ENCODE assay signal across 13 cellular contexts in genomic region chr3:122414391-122414790, GRCh38. TPM values are rescaled to one million over a fixed set of nuclear protein-coding genes. Genes with fewer than 3 reads are reported as not detected.
DNase-seq lines count a peak whose midpoint lies in the region; ATAC-seq, FAIRE-seq and TF ChIP-seq lines count a peak whose summit lies in the region.
"Had no signal": no experiment of that assay in that cellular context is flagged by ENCODE, and none has a peak within 500 bp of the region (broad histone marks: within the 10 kb centered on the region; RNA-seq: fewer than 3 reads in every experiment).

No MANE protein-coding gene starts in this region.

- WGBS in GM12878 (ENCODE audit: insufficient coverage, insufficient replicate concordance, low lambda C conversion rate, missing lambda C conversion rate): 96% methylated on average over 3 of the region's 3 CpGs

- H3K4me1 Mint-ChIP-seq in natural killer cell treated with Interleukin-12 subunit alpha and Interleukin-12 subunit beta and Interleukin-15 and Interleukin-18, amount 100 ng/mL, for 72 hours (ENCODE audit: low read depth in 2 of 2): peaks cover 30 to 34% of the 10 kb centered on the region in 2 donors

- ATAC-seq in DND-41 (ENCODE audit: insufficient read depth, low read depth) (no peak), GM12878 (no peak), HG03457 (IDR thresholded peaks at IDR 0.05; ENCODE audit: unreplicated experiment) (no peak)
- no peak for ATAC-seq in natural killer cell treated with Interleukin-12 subunit alpha and Interleukin-12 subunit beta and Interleukin-15 and Interleukin-18, amount 100 ng/mL, for 72 hours
- ATAC-seq in activated CD4-positive, CD25-positive, alpha-beta regulatory T cell treated with anti-CD3 and anti-CD28 coated beads, Interleukin-2, amount 50 U/mL, for 24 hours: no peak
- ATAC-seq: left cardiac atrium had no signal

- no peak for TF ChIP-seq POLR2A in GM12878 (IDR thresholded peaks at IDR 0.05; ENCODE audit: low read depth, low read length)

- RAD21 ChIA-PET in GM12878 (lab: Charles Lee; ENCODE audit: unreplicated experiment): interaction anchor here (3.7 kb wide), 1 partner anchor 29 kb away, joined by 20 read pairs; the partner anchor contains the start of gene FAM162A

- H3K9ac ChIP-seq in DND-41 (ENCODE audit: low read depth, low read length) (no peak overlapping the region), Loucy (ENCODE audit: low read depth, low read length, poor library complexity, severe bottlenecking) (peak overlapping the region; percentile 89), GM12878 (ENCODE audit: control insufficient read depth, insufficient read depth, low read length) (peak overlapping the region; percentile 75; the same call in 1 of the 2 replicates)

- H3F3A ChIP-seq in Loucy (ENCODE audit: low read depth): no peaks in the 10 kb centered on the region; the same call in 1 of the 2 replicates

- H3K27me3 ChIP-seq in DND-41 (ENCODE audit: insufficient read depth, low read length, poor library complexity): no peaks in the 10 kb centered on the region
- H3K27me3 ChIP-seq in Loucy (ENCODE audit: insufficient read depth, low read length, poor library complexity, severe bottlenecking): no peaks in the 10 kb centered on the region
- no peaks in the 10 kb centered on the region for H3K27me3 ChIP-seq in GM12878 (replicated peaks in 1 of 2; ENCODE audit: control insufficient read depth in 2 of 2, insufficient read depth in 2 of 2, low read length in 1 of 2)
- H3K27me3 ChIP-seq: ovary had no signal

- H3K4me2 ChIP-seq in DND-41 (ENCODE audit: insufficient read depth, low read length) (peak overlapping the region; percentile 89; the same call in 1 of the 2 replicates), Loucy (ENCODE audit: low read depth, low read length, poor library complexity, severe bottlenecking) (peak overlapping the region; percentile 83), GM12878 (ENCODE audit: control insufficient read depth, insufficient read depth) (peak overlapping the region; percentile 96)

- H3K27me3 Mint-ChIP-seq in natural killer cell treated with Interleukin-12 subunit alpha and Interleukin-12 subunit beta and Interleukin-15 and Interleukin-18, amount 100 ng/mL, for 72 hours: no peaks in the 10 kb centered on the region

- peak overlapping the region; percentile 94 for H3K4me3 Mint-ChIP-seq in natural killer cell treated with Interleukin-12 subunit alpha and Interleukin-12 subunit beta and Interleukin-15 and Interleukin-18, amount 100 ng/mL, for 72 hours

- H3K79me2 ChIP-seq in DND-41 (ENCODE audit: insufficient read depth, low read length): peaks cover 54% of the 10 kb centered on the region
- peaks cover 28% of the 10 kb centered on the region for H3K79me2 ChIP-seq in Loucy (ENCODE audit: insufficient read depth, low read length)
- peaks cover 32% of the 10 kb centered on the region for H3K79me2 ChIP-seq in GM12878 (ENCODE audit: control insufficient read depth, insufficient read depth, low read length)

- 0 out of 4 replicates have a peak overlapping the region, but pooled peaks of 1 of the 2 experiments have one; percentile 70 for H3K4me3 ChIP-seq in DND-41 (ENCODE audit: low read depth in 1 of 2, low read length in 2 of 2)
- peak overlapping the region; percentile 85 for H3K4me3 ChIP-seq in Loucy (ENCODE audit: low read length, poor library complexity, severe bottlenecking)
- peak overlapping the region; percentile 77 for H3K4me3 ChIP-seq in GM12878

- H3K9me3 Mint-ChIP-seq in natural killer cell treated with Interleukin-12 subunit alpha and Interleukin-12 subunit beta and Interleukin-15 and Interleukin-18, amount 100 ng/mL, for 72 hours: no peaks in the 10 kb centered on the region

- no peaks in the 10 kb centered on the region for H3K9me3 ChIP-seq in DND-41 (ENCODE audit: insufficient read depth, low read length, severe bottlenecking)
- H3K9me3 ChIP-seq in Loucy (ENCODE audit: insufficient read depth, low read depth, low read length): no peaks in the 10 kb centered on the region
- H3K9me3 ChIP-seq in GM12878 (replicated peaks; ENCODE audit: control insufficient read depth, insufficient read depth, low read length): no peaks in the 10 kb centered on the region
- H3K9me3 ChIP-seq: ovary had no signal

- TF ChIP-seq RAD21 in GM12878 (IDR thresholded peaks at IDR 0.05; ENCODE audit: insufficient read depth, low read depth, low read length): no peak

- H3K36me3 ChIP-seq in DND-41 (ENCODE audit: insufficient read depth, low read length) (peaks cover 35% of the 10 kb centered on the region), Loucy (ENCODE audit: insufficient read depth, low read length) (peaks cover 32% of the 10 kb centered on the region; the same call in 1 of the 2 replicates), GM12878 (ENCODE audit: control insufficient read depth in 2 of 2, insufficient read depth in 2 of 2, low read length in 1 of 2) (peaks cover under 1 to 5% of the 10 kb centered on the region in 2 experiments)
- H3K36me3 ChIP-seq: ovary had no signal

- intact Hi-C loops in GM12878 (cut with micrococcal nuclease; ENCODE audit: unreplicated experiment): no loop called here

- CTCF ChIA-PET in GM12878 (lab: Yijun Ruan, JAX): interaction anchor here (2.4 to 2.7 kb wide), 2 partner anchors 17 to 30 kb away, joined by 9 to 10 read pairs; partner anchors contain the start of gene FAM162A

- POLR2A ChIA-PET in GM12878 (lab: Charles Lee): interaction anchor here (0.8 to 2.7 kb wide), 2 partner anchors 21 to 868 kb away, joined by 3 to 11 read pairs; partner anchors contain the start of gene POLQ

- no peak for TF ChIP-seq EP300 in GM12878 (IDR thresholded peaks at IDR 0.05; ENCODE audit: borderline replicate concordance in 1 of 2, control insufficient read depth in 1 of 2, low read depth in 2 of 2, low read length in 2 of 2)

- H3K36me3 Mint-ChIP-seq in natural killer cell treated with Interleukin-12 subunit alpha and Interleukin-12 subunit beta and Interleukin-15 and Interleukin-18, amount 100 ng/mL, for 72 hours: peaks cover 9% of the 10 kb centered on the region

- H3K4me1 ChIP-seq in DND-41 (ENCODE audit: insufficient read depth, low read length) (peaks cover 42% of the 10 kb centered on the region), Loucy (ENCODE audit: insufficient read depth, low read length, poor library complexity, severe bottlenecking) (peaks cover 23% of the 10 kb centered on the region), GM12878 (ENCODE audit: control insufficient read depth, insufficient read depth, low read length) (peaks cover 14% of the 10 kb centered on the region; the same call in 1 of the 2 replicates)

- no peak for FAIRE-seq in GM12878 (lab: Jason Lieb, UNC)

- H2AFZ ChIP-seq in DND-41 (ENCODE audit: low read depth, low read length) (no peak overlapping the region), Loucy (ENCODE audit: low read length) (no peak overlapping the region), GM12878 (ENCODE audit: control insufficient read depth, low read depth, low read length) (no peak overlapping the region)

- peak overlapping the region; percentile 88 to 99 for H3K27ac Mint-ChIP-seq in natural killer cell treated with Interleukin-12 subunit alpha and Interleukin-12 subunit beta and Interleukin-15 and Interleukin-18, amount 100 ng/mL, for 72 hours

- SMC1A ChIA-PET in GM12878 (lab: Charles Lee; ENCODE audit: uncharacterized antibody, unreplicated experiment): interaction anchor here (0.6 to 2.4 kb wide), 3 partner anchors 108 to 386 kb away, joined by 3 to 18 read pairs (median 4); no protein-coding TSS in a partner anchor

- TF ChIP-seq CTCF in DND-41 (IDR thresholded peaks at IDR 0.05; ENCODE audit: borderline replicate concordance, extremely low read depth, low read length, poor library complexity, severe bottlenecking): no peak
- no peak for TF ChIP-seq CTCF in Loucy (conservative IDR thresholded peaks at IDR 0.05; ENCODE audit: low read length)
- no peak for TF ChIP-seq CTCF in GM12878 (IDR thresholded peaks at IDR 0.05 in 2 of 3, conservative IDR thresholded peaks at IDR 0.05 in 1 of 3; ENCODE audit: control insufficient read depth in 2 of 3, extremely low read depth in 1 of 3, insufficient read depth in 1 of 3, low read depth in 3 of 3, low read length in 3 of 3)

- no TSS peak for BruUV-seq in GM12878 (replicated peaks; lab: Mats Ljungman, UMichigan)

- no peaks in the 10 kb centered on the region for H3K9me2 ChIP-seq in Loucy (replicated peaks; ENCODE audit: low read depth, low read length)

- H3K27ac ChIP-seq in DND-41 (ENCODE audit: low read length): no peak overlapping the region
- no peak overlapping the region for H3K27ac ChIP-seq in GM12878 (ENCODE audit: control insufficient read depth, insufficient read depth)
- H3K27ac ChIP-seq: ovary had no signal

- DNase-seq in DND-41 (no peak), GM12878 (ENCODE audit: low read depth, low spot score) (no peak), hepatic stellate cell (ENCODE audit: low spot score) (no peak), DMS79 treated with DMSO at 0.1 percent for 48 hours (lab: John Stamatoyannopoulos, UW) (no peak)
- no peak for DNase-seq in natural killer cell treated with Interleukin-12 subunit alpha and Interleukin-12 subunit beta and Interleukin-15 and Interleukin-18, amount 100 ng/mL, for 72 hours (ENCODE audit: low spot score)
- DNase-seq: left cardiac atrium; NCI-H1105 treated with DMSO at 0.1 percent for 48 hours; NCI-H748 treated with DMSO at 0.1 percent for 48 hours; ovary; stimulated activated CD4-positive, alpha-beta T cell treated with anti-CD3 and anti-CD28 coated beads, Interleukin-2, amount 100 ng/mL, for 24 hours had no signal

- no peaks in the 10 kb centered on the region; the same call in 1 of the 2 replicates for H4K20me1 ChIP-seq in DND-41 (ENCODE audit: insufficient read depth, low read length)
- H4K20me1 ChIP-seq in Loucy (ENCODE audit: insufficient read depth, low read length, poor library complexity, severe bottlenecking): peaks cover 3% of the 10 kb centered on the region
- H4K20me1 ChIP-seq in GM12878 (ENCODE audit: control insufficient read depth, insufficient read depth): no peaks in the 10 kb centered on the region

- in situ Hi-C loops in GM12878 (cut with MboI): no loop called here

RNA-seq across cellular contexts. Expression of gene WDR5B, which starts 1.5 kb away (rescaled TPM):
- 16.0 and 16.1 TPM in 2 replicates for total RNA-seq in GM12878 (2013; cell fraction: nucleolus; rRNA removed)
- total RNA-seq in GM12878 (2014; rRNA removed) (4.0 and 5.9 TPM in 2 replicates), GM12878 (2014; rRNA removed; fragmentation: Illumina TruSeq; extraction: Trizol) (4.2 TPM in 2 replicates), GM12878 (2021) (2.9 and 3.4 TPM in 2 replicates)
- 0.63 TPM for polyA plus RNA-seq in GM12878 (2011; ENCODE audit: low read depth)
- polyA plus RNA-seq in GM12878 (2011; rRNA removed) (7.9 and 11.5 TPM in 2 replicates), GM12878 (2014; fragmentation: Illumina TruSeq; extraction: Trizol) (3.8 and 3.9 TPM in 2 replicates), GM12878 (2014; fragmentation: Nextera tagmentation; extraction: Ambion mirVana) (1 to 10 TPM; 1.7 to 2.4 TPM), GM12878 (2014; rRNA removed) (3.2 and 3.6 TPM in 2 replicates), GM12878 (2016; fragmentation: Nextera tagmentation; extraction: Ambion mirVana) (1 to 10 TPM; 2.8 to 2.9 TPM)
- polyA plus RNA-seq in GM12878 (2011; cell fraction: cytosol; rRNA removed): 2.9 TPM in 2 replicates
- 4.7 and 5.3 TPM in 2 replicates for polyA plus RNA-seq in GM12878 (2011; cell fraction: nucleus; rRNA removed)
- polyA plus RNA-seq in GM12878 (2012): 1.2 and 2.6 TPM in 2 replicates
- 5.9 and 6.8 TPM in 2 replicates for polyA minus RNA-seq in GM12878 (2011; rRNA and poly(A)+ RNA removed)
- polyA minus RNA-seq in GM12878 (2011; cell fraction: cytosol; rRNA and poly(A)+ RNA removed): 1.9 and 2.4 TPM in 2 replicates
- polyA minus RNA-seq in GM12878 (2011; cell fraction: nucleus; rRNA and poly(A)+ RNA removed): 8.3 and 10.3 TPM in 2 replicates
- total RNA-seq in natural killer cell treated with Interleukin-12 subunit alpha and Interleukin-12 subunit beta and Interleukin-15 and Interleukin-18, amount 100 ng/mL, for 72 hours: 1 to 10 TPM; 4.4 to 5.8 TPM

RNA-seq across cellular contexts. Expression of gene FAM162A, which starts 30.4 kb away (rescaled TPM):
- 62.0 and 63.0 TPM in 2 replicates for total RNA-seq in GM12878 (2013; cell fraction: nucleolus; rRNA removed)
- total RNA-seq in GM12878 (2014; rRNA removed) (59.2 and 60.7 TPM in 2 replicates), GM12878 (2014; rRNA removed; fragmentation: Illumina TruSeq; extraction: Trizol) (97.4 and 99.6 TPM in 2 replicates), GM12878 (2021) (73.6 and 76.4 TPM in 2 replicates)
- 91.2 TPM for polyA plus RNA-seq in GM12878 (2011; ENCODE audit: low read depth)
- polyA plus RNA-seq in GM12878 (2011; rRNA removed) (346 and 555 TPM in 2 replicates), GM12878 (2014; fragmentation: Illumina TruSeq; extraction: Trizol) (105 and 122 TPM in 2 replicates), GM12878 (2014; fragmentation: Nextera tagmentation; extraction: Ambion mirVana) (100 to 1,000 TPM; 290 to 297 TPM), GM12878 (2014; rRNA removed) (83.6 and 93.7 TPM in 2 replicates), GM12878 (2016; fragmentation: Nextera tagmentation; extraction: Ambion mirVana) (100 to 1,000 TPM; 177 to 186 TPM)
- 138 and 178 TPM in 2 replicates for polyA plus RNA-seq in GM12878 (2011; cell fraction: cytosol; rRNA removed)
- 95.8 and 191 TPM in 2 replicates for polyA plus RNA-seq in GM12878 (2011; cell fraction: nucleus; rRNA removed)
- polyA plus RNA-seq in GM12878 (2012): 144 and 186 TPM in 2 replicates
- polyA minus RNA-seq in GM12878 (2011; rRNA and poly(A)+ RNA removed): 70.4 and 118 TPM in 2 replicates
- polyA minus RNA-seq in GM12878 (2011; cell fraction: cytosol; rRNA and poly(A)+ RNA removed): 24.2 and 29.8 TPM in 2 replicates
- polyA minus RNA-seq in GM12878 (2011; cell fraction: nucleus; rRNA and poly(A)+ RNA removed): 29.6 and 31.3 TPM in 2 replicates
- 10 to 100 TPM; 37.3 to 53.4 TPM for total RNA-seq in natural killer cell treated with Interleukin-12 subunit alpha and Interleukin-12 subunit beta and Interleukin-15 and Interleukin-18, amount 100 ng/mL, for 72 hours

RNA-seq across cellular contexts. Expression of gene MIX23, which starts 31.4 kb away (rescaled TPM):
- 40.0 and 50.3 TPM in 2 replicates for total RNA-seq in GM12878 (2013; cell fraction: nucleolus; rRNA removed)
- total RNA-seq in GM12878 (2014; rRNA removed) (44.1 and 66.5 TPM in 2 replicates), GM12878 (2014; rRNA removed; fragmentation: Illumina TruSeq; extraction: Trizol) (130 and 138 TPM in 2 replicates), GM12878 (2021) (63.3 and 71.3 TPM in 2 replicates)
- polyA plus RNA-seq in GM12878 (2011; ENCODE audit: low read depth): 25.9 TPM
- polyA plus RNA-seq in GM12878 (2011; rRNA removed) (47.4 and 97.5 TPM in 2 replicates), GM12878 (2014; fragmentation: Illumina TruSeq; extraction: Trizol) (176 and 238 TPM in 2 replicates), GM12878 (2014; fragmentation: Nextera tagmentation; extraction: Ambion mirVana) (10 to 100 TPM; 30.0 to 45.9 TPM), GM12878 (2014; rRNA removed) (66.6 and 92.3 TPM in 2 replicates), GM12878 (2016; fragmentation: Nextera tagmentation; extraction: Ambion mirVana) (10 to 100 TPM; 53.4 to 78.1 TPM)
- polyA plus RNA-seq in GM12878 (2011; cell fraction: cytosol; rRNA removed): 12.9 and 20.2 TPM in 2 replicates
- 25.3 and 37.7 TPM in 2 replicates for polyA plus RNA-seq in GM12878 (2011; cell fraction: nucleus; rRNA removed)
- 45.2 and 57.2 TPM in 2 replicates for polyA plus RNA-seq in GM12878 (2012)
- 15.5 and 20.8 TPM in 2 replicates for polyA minus RNA-seq in GM12878 (2011; rRNA and poly(A)+ RNA removed)
- 13.2 and 14.5 TPM in 2 replicates for polyA minus RNA-seq in GM12878 (2011; cell fraction: cytosol; rRNA and poly(A)+ RNA removed)
- polyA minus RNA-seq in GM12878 (2011; cell fraction: nucleus; rRNA and poly(A)+ RNA removed): 6.9 and 7.5 TPM in 2 replicates
- total RNA-seq in natural killer cell treated with Interleukin-12 subunit alpha and Interleukin-12 subunit beta and Interleukin-15 and Interleukin-18, amount 100 ng/mL, for 72 hours: 10 to 100 TPM; 48.2 to 59.0 TPM
